8 cellular contexts compared by ENCODE assay signal in genomic region chr14:90454041-90455000, GRCh38. TPM values are rescaled to one million over a fixed set of nuclear protein-coding genes. Genes with fewer than 3 reads are reported as not detected.
DNase-seq lines count a peak whose midpoint lies in the region; ATAC-seq and TF ChIP-seq lines count a peak whose summit lies in the region.

No MANE protein-coding gene starts in this region.

- TF ChIP-seq POLR2A in stomach (IDR thresholded peaks at IDR 0.05): no peak

- ATAC-seq in HG02970 (IDR thresholded peaks at IDR 0.05; ENCODE audit: low FRiP score, unreplicated experiment) (no peak), GM21423 (IDR thresholded peaks at IDR 0.05; ENCODE audit: unreplicated experiment) (no peak), HG03354 (IDR thresholded peaks at IDR 0.05; ENCODE audit: poor library complexity, severe bottlenecking, unreplicated experiment) (no peak)

- peaks cover 6% of the 10 kb centered on the region for H3K4me1 Mint-ChIP-seq in chondrocyte (ENCODE audit: low read depth)

- WGBS in stomach, 5 donors: 36 to 59% (median 48%) methylated on average over 27 to 30 of the region's 30 CpGs

- peak overlapping the region; percentile 46 to 80 (median 62) for H3K27ac ChIP-seq in stomach

- DNase-seq in DMS 273 treated with DMSO at 0.1 percent for 48 hours (lab: John Stamatoyannopoulos, UW) (peak; percentile 83), NCI-H2029 treated with DMSO at 0.1 percent for 48 hours (lab: John Stamatoyannopoulos, UW) (peak; percentile 75), chondrocyte (ENCODE audit: low spot score) (no peak), kidney epithelial cell (ENCODE audit: low read depth) (peak; percentile 49), stomach (peak; percentile 81)

- H3K27me3 Mint-ChIP-seq in chondrocyte (ENCODE audit: low read depth): peaks cover 17% of the 10 kb centered on the region

- H3K4me1 ChIP-seq in stomach: peaks cover 0 to 26% (median 22%) of the 10 kb centered on the region in 4 donors

- TF ChIP-seq EP300 in stomach (IDR thresholded peaks at IDR 0.05): no peak

- no peak for TF ChIP-seq CTCF in chondrocyte (IDR thresholded peaks at IDR 0.05)
- TF ChIP-seq CTCF in kidney epithelial cell (IDR thresholded peaks at IDR 0.05; ENCODE audit: insufficient read depth, low read length, poor library complexity, severe bottlenecking): no peak
- no peak for TF ChIP-seq CTCF in stomach (IDR thresholded peaks at IDR 0.05)

- intact Hi-C loops in stomach (cut with DNase I; ENCODE audit: low total_unique reads): no loop called here

- no peak overlapping the region for H3K27ac Mint-ChIP-seq in chondrocyte (ENCODE audit: unreplicated experiment)

- H3K36me3 ChIP-seq in kidney epithelial cell (ENCODE audit: control insufficient read depth, insufficient read depth, low read length) (no peaks in the 10 kb centered on the region), stomach (no peaks in the 10 kb centered on the region)

- peak overlapping the region; percentile 54 for H3K4me3 Mint-ChIP-seq in chondrocyte (ENCODE audit: unreplicated experiment)

- H3K9me3 ChIP-seq in stomach: no peaks in the 10 kb centered on the region

- H3K27me3 ChIP-seq in kidney epithelial cell (ENCODE audit: control insufficient read depth, insufficient read depth, low read length): peaks cover 2% of the 10 kb centered on the region
- H3K27me3 ChIP-seq in stomach: no peaks in the 10 kb centered on the region

- H3K36me3 Mint-ChIP-seq in chondrocyte (ENCODE audit: low read depth): no peaks in the 10 kb centered on the region

- H3K4me3 ChIP-seq in kidney epithelial cell (ENCODE audit: low read depth, low read length) (peak overlapping the region; percentile 24), stomach (peak overlapping the region; percentile 22 to 32 (median 26))

- H3K9me3 Mint-ChIP-seq in chondrocyte (ENCODE audit: low read depth): no peaks in the 10 kb centered on the region

RNA-seq across cellular contexts. Expression of gene CALM1, which starts 57.5 kb away (rescaled TPM):
- total RNA-seq in chondrocyte: 236 to 273 TPM (median 270 TPM) in 3 replicates
- total RNA-seq in kidney epithelial cell: 293 and 328 TPM in 2 replicates
- 1,000 to 10,000 TPM in 1 of 5 donors, 100 to 1,000 TPM in 4; 213 to 1,126 (median 441) TPM for total RNA-seq in stomach
- 100 to 1,000 TPM; 278 to 342 (median 327) TPM for polyA plus RNA-seq in stomach
